Comparison of ENCODE assay signal across 1 cellular context in the genomic region with DNA sequence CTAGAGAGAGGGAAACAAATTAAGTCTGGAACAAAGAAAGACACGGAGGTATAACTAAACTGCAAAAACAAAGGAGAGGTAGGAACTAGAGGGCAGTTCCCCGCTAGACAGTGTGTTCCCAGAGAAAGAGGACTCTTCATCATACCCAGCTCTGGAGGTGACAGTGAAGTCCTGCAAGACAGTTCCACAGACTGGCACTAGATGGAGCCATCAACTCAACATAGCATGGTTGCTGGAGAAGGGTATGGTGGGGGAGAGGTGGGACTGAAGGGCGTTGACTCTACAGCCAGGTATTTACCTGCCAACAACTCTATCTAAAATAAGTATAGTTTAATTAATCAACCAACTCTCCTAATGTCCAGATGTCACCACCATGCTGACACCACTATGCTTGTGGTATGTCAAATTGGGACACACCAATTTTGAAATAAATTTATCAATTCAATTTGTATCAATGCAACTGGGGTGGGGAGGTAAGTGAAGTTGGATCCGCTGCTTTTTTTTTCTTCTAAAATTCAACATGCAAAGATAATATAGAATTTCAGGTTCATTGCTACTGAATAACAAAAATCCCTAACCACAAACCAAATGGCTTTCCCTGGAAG.
A peak's percentile ranks its signal among the peaks of the same experiment; 100 is the strongest.
TF ChIP-seq lines count a peak whose summit lies in the region.

No MANE protein-coding gene starts in this region.

TF ChIP-seq in HEK293, 187 proteins besides CTCF, POLR2A, EP300 and RAD21 (continued from another document):
- TF ChIP-seq ZFP3 (tag by site-specific recombination; IDR thresholded peaks at IDR 0.05; ENCODE audit: low read depth) (no peak), ZBTB48 (tag by site-specific recombination; IDR thresholded peaks at IDR 0.05) (no peak), SETDB1 (IDR thresholded peaks at IDR 0.05; ENCODE audit: insufficient read length, low read length) (peak; percentile 85), ZNF501 (tag by site-specific recombination; IDR thresholded peaks at IDR 0.05) (no peak)
- TF ChIP-seq, protein P1, sequence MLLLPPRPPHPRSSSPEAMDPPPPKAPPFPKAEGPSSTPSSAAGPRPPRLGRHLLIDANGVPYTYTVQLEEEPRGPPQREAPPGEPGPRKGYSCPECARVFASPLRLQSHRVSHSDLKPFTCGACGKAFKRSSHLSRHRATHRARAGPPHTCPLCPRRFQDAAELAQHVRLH (tag by site-specific recombination; IDR thresholded peaks at IDR 0.05) = peak; percentile 62; the same call in 1 of the 2 replicates
